ENCODE assay signal across 30 cellular contexts in genomic region chr12:52285851-52286530, GRCh38. TPM values are rescaled to one million over a fixed set of nuclear protein-coding genes. Genes with fewer than 3 reads are reported as not detected.
A peak's percentile ranks its signal among the peaks of the same experiment; 100 is the strongest.
DNase-seq lines count a peak whose midpoint lies in the region; ATAC-seq and TF ChIP-seq lines count a peak whose summit lies in the region.
"Had no signal": no experiment of that assay in that cellular context is flagged by ENCODE, and none has a peak within 500 bp of the region (broad histone marks: within the 10 kb centered on the region; RNA-seq: fewer than 3 reads in every experiment).

No MANE protein-coding gene starts in this region.

- H3K4me1 ChIP-seq in heart left ventricle, result peaks cover 0 to 7% (median 0%) of the 10 kb centered on the region in 12 donors
- peaks cover 0 to 3% of the 10 kb centered on the region in 2 donors for H3K4me1 ChIP-seq in breast epithelium
- H3K4me1 ChIP-seq in vagina, result peaks cover 11% of the 10 kb centered on the region
- H3K4me1 ChIP-seq: psoas muscle had no signal

- no peaks in the 10 kb centered on the region for H3K27me3 Mint-ChIP-seq in neural crest cell (ENCODE audit: low read depth)
- H3K27me3 Mint-ChIP-seq in activated T-cell treated with anti-CD3 and anti-CD28 coated beads, Interleukin-2, amount 50 U/mL, for 24 hours, result peaks cover 4% of the 10 kb centered on the region
- H3K27me3 Mint-ChIP-seq: activated naive CD4-positive, alpha-beta T cell treated with anti-CD3 and anti-CD28 coated beads, Interleukin-2, amount 50 U/mL, for 24 hours had no signal

- H3K4me1 Mint-ChIP-seq in neural crest cell, result no peaks in the 10 kb centered on the region
- peaks cover 2% of the 10 kb centered on the region for H3K4me1 Mint-ChIP-seq in activated T-cell treated with anti-CD3 and anti-CD28 coated beads, Interleukin-2, amount 50 U/mL, for 24 hours (ENCODE audit: low read depth)

- no peak for ATAC-seq in heart left ventricle
- ATAC-seq: gastroesophageal sphincter, psoas muscle had no signal

- TF ChIP-seq POLR2A in heart left ventricle (IDR thresholded peaks at IDR 0.05) (no peak), breast epithelium (IDR thresholded peaks at IDR 0.05) (no peak), vagina (IDR thresholded peaks at IDR 0.05) (no peak)

- no peaks in the 10 kb centered on the region for H3K36me3 Mint-ChIP-seq in neural crest cell (ENCODE audit: low read depth)
- no peaks in the 10 kb centered on the region for H3K36me3 Mint-ChIP-seq in activated T-cell treated with anti-CD3 and anti-CD28 coated beads, Interleukin-2, amount 50 U/mL, for 24 hours (ENCODE audit: low read depth)
- H3K36me3 Mint-ChIP-seq: activated naive CD4-positive, alpha-beta T cell treated with anti-CD3 and anti-CD28 coated beads, Interleukin-2, amount 50 U/mL, for 24 hours; immature natural killer cell had no signal

- intact Hi-C loops in cardiac septum (cut with DNase I), result no loop called here
- intact Hi-C loops in heart left ventricle (cut with DNase I), result no loop called here
- intact Hi-C loops in breast epithelium (cut with DNase I; ENCODE audit: low total_unique reads), result loop anchor here (10.0 kb wide), 1 partner anchor 1099 kb away; the partner anchor contains the start of gene SP1
- intact Hi-C loops in vagina (cut with DNase I), result no loop called here

- H3K27ac Mint-ChIP-seq in neural crest cell (ENCODE audit: unreplicated experiment), result peak overlapping the region; percentile 92
- no peak overlapping the region for H3K27ac Mint-ChIP-seq in activated T-cell treated with anti-CD3 and anti-CD28 coated beads, Interleukin-2, amount 50 U/mL, for 24 hours
- H3K27ac Mint-ChIP-seq: activated B cell treated with CpG ODN at 0.5 μM for 24 hours; activated CD4-positive, alpha-beta T cell treated with anti-CD3 and anti-CD28 coated beads, Interleukin-2, amount 10 ng/mL, durations not matched to agents 7 days and 5 days; activated naive CD4-positive, alpha-beta T cell treated with anti-CD3 and anti-CD28 coated beads, Interleukin-2, amount 50 U/mL, for 24 hours; activated T-helper 1 cell treated with anti-CD3 and anti-CD28 coated beads, Interleukin-12 subunit alpha, Interleukin-12 subunit beta, Interleukin-2, Interleukin-4 antibody, amounts not matched to agents 30 ng/mL and 10 ng/mL and 1 ng/mL, durations not matched to agents 14 hours and 24 hours and 36 hours had no signal

- H3K4me3 ChIP-seq in heart left ventricle, result no peak overlapping the region
- no peak overlapping the region for H3K4me3 ChIP-seq in breast epithelium
- H3K4me3 ChIP-seq in vagina, result no peak overlapping the region
- H3K4me3 ChIP-seq in WERI-Rb-1 (ENCODE audit: low read depth, low read length), result no peak overlapping the region
- H3K4me3 ChIP-seq: BLaER1, gastroesophageal sphincter, psoas muscle, sigmoid colon had no signal

- H3K9me3 Mint-ChIP-seq in neural crest cell, result no peaks in the 10 kb centered on the region
- no peaks in the 10 kb centered on the region for H3K9me3 Mint-ChIP-seq in activated T-cell treated with anti-CD3 and anti-CD28 coated beads, Interleukin-2, amount 50 U/mL, for 24 hours
- H3K9me3 Mint-ChIP-seq: activated B cell treated with CpG ODN at 0.5 μM for 24 hours; activated CD4-positive, alpha-beta T cell treated with anti-CD3 and anti-CD28 coated beads, Interleukin-2, amount 10 ng/mL, durations not matched to agents 7 days and 5 days; activated naive CD4-positive, alpha-beta T cell treated with anti-CD3 and anti-CD28 coated beads, Interleukin-2, amount 50 U/mL, for 24 hours; activated T-helper 1 cell treated with anti-CD3 and anti-CD28 coated beads, Interleukin-12 subunit alpha, Interleukin-12 subunit beta, Interleukin-2, Interleukin-4 antibody, amounts not matched to agents 30 ng/mL and 10 ng/mL and 1 ng/mL, durations not matched to agents 14 hours and 24 hours and 36 hours; immature natural killer cell had no signal

- TF ChIP-seq CTCF in heart left ventricle (IDR thresholded peaks at IDR 0.05) (no peak), breast epithelium (IDR thresholded peaks at IDR 0.05) (no peak), neural crest cell (conservative IDR thresholded peaks at IDR 0.05) (no peak), vagina (IDR thresholded peaks at IDR 0.05) (no peak), WERI-Rb-1 (IDR thresholded peaks at IDR 0.05; ENCODE audit: low read depth, low read length) (no peak)

- DNase-seq in cardiac septum (ENCODE audit: low spot score), result peak; percentile 69
- no peak for DNase-seq in heart left ventricle
- peak; percentile 15 to 45 for DNase-seq in breast epithelium (ENCODE audit: low spot score in 2 of 2)
- DNase-seq in neural crest cell (ENCODE audit: low read depth, low spot score), result no peak
- peak; percentile 80 to 87 for DNase-seq in vagina (ENCODE audit: extremely low spot score in 2 of 2)
- DNase-seq in COR-L47 (lab: John Stamatoyannopoulos, UW), result no peak
- DNase-seq in WERI-Rb-1, result no peak
- no peak for DNase-seq in activated T-cell treated with anti-CD3 and anti-CD28 coated beads, Interleukin-2, amount 50 U/mL, for 24 hours
- DNase-seq: activated B cell treated with CpG ODN at 0.5 μM for 24 hours; activated CD4-positive, alpha-beta T cell treated with anti-CD3 and anti-CD28 coated beads, Interleukin-2, amount 10 ng/mL, durations not matched to agents 7 days and 5 days; DMS153; hypothalamus; immature natural killer cell; NCI-H146; NCI-H446 treated with DMSO at 0.1 percent for 48 hours; NCI-H82; psoas muscle; sigmoid colon; stimulated activated CD4-positive, alpha-beta T cell treated with anti-CD3 and anti-CD28 coated beads, Interleukin-15, amount 100 ng/mL, for 24 hours; stimulated activated CD4-positive, alpha-beta T cell treated with anti-CD3 and anti-CD28 coated beads, Interleukin-4, amount 100 ng/mL, for 4 hours; T-helper 1 cell; trophoblast cell had no signal

- no peak overlapping the region for H3K4me3 Mint-ChIP-seq in neural crest cell
- no peak overlapping the region for H3K4me3 Mint-ChIP-seq in activated T-cell treated with anti-CD3 and anti-CD28 coated beads, Interleukin-2, amount 50 U/mL, for 24 hours
- H3K4me3 Mint-ChIP-seq: activated B cell treated with CpG ODN at 0.5 μM for 24 hours; activated CD4-positive, alpha-beta T cell treated with anti-CD3 and anti-CD28 coated beads, Interleukin-2, amount 10 ng/mL, durations not matched to agents 7 days and 5 days; activated naive CD4-positive, alpha-beta T cell treated with anti-CD3 and anti-CD28 coated beads, Interleukin-2, amount 50 U/mL, for 24 hours; activated T-helper 1 cell treated with anti-CD3 and anti-CD28 coated beads, Interleukin-12 subunit alpha, Interleukin-12 subunit beta, Interleukin-2, Interleukin-4 antibody, amounts not matched to agents 30 ng/mL and 10 ng/mL and 1 ng/mL, durations not matched to agents 14 hours and 24 hours and 36 hours had no signal

- no peaks in the 10 kb centered on the region for H3K36me3 ChIP-seq in heart left ventricle
- H3K36me3 ChIP-seq in breast epithelium, result no peaks in the 10 kb centered on the region
- no peaks in the 10 kb centered on the region for H3K36me3 ChIP-seq in vagina
- no peaks in the 10 kb centered on the region for H3K36me3 ChIP-seq in WERI-Rb-1
- H3K36me3 ChIP-seq: BLaER1, gastroesophageal sphincter, sigmoid colon had no signal

- H3K27me3 ChIP-seq in heart left ventricle (peaks cover 0 to 4% (median 0%) of the 10 kb centered on the region in 9 donors), breast epithelium (no peaks in the 10 kb centered on the region), vagina (no peaks in the 10 kb centered on the region), WERI-Rb-1 (ENCODE audit: insufficient read depth, low read depth, severe bottlenecking) (peaks cover 20% of the 10 kb centered on the region)
- H3K27me3 ChIP-seq: BLaER1, gastroesophageal sphincter, sigmoid colon had no signal

- no peaks in the 10 kb centered on the region for H3K9me3 ChIP-seq in heart left ventricle
- no peaks in the 10 kb centered on the region for H3K9me3 ChIP-seq in breast epithelium
- no peaks in the 10 kb centered on the region for H3K9me3 ChIP-seq in vagina
- H3K9me3 ChIP-seq in WERI-Rb-1 (ENCODE audit: severe bottlenecking), result no peaks in the 10 kb centered on the region
- H3K9me3 ChIP-seq: BLaER1, gastroesophageal sphincter, psoas muscle, sigmoid colon had no signal

- H3K27ac ChIP-seq in heart left ventricle, result no peak overlapping the region
- H3K27ac ChIP-seq in breast epithelium, result no peak overlapping the region
- no peak overlapping the region for H3K27ac ChIP-seq in vagina
- H3K27ac ChIP-seq in WERI-Rb-1, result no peak overlapping the region
- H3K27ac ChIP-seq: BLaER1, gastroesophageal sphincter, psoas muscle, sigmoid colon had no signal

- 72 to 87% (median 86%) methylated on average over 6 to 24 of the region's 24 CpGs for WGBS in heart left ventricle, 4 donors

RNA-seq across cellular contexts. Expression of gene KRT81, which starts 5.3 kb away (rescaled TPM):
- total RNA-seq in cardiac septum (not detected), heart left ventricle (not detected), breast epithelium (10 to 100 TPM in 1 of 3 donors, 1 to 10 TPM in 1, not detected in 1; 3.6 to 29.9 TPM), neural crest cell (not detected in 2 replicates), vagina (not detected)
- not detected for polyA plus RNA-seq in heart left ventricle
- total RNA-seq: activated B cell treated with CpG ODN at 0.5 μM for 24 hours; activated CD4-positive, alpha-beta T cell treated with anti-CD3 and anti-CD28 coated beads, Interleukin-2, amount 10 ng/mL, durations not matched to agents 7 days and 5 days; activated T-helper 1 cell treated with anti-CD3 and anti-CD28 coated beads, Interleukin-12 subunit alpha, Interleukin-12 subunit beta, Interleukin-2, Interleukin-4 antibody, amounts not matched to agents 30 ng/mL and 10 ng/mL and 1 ng/mL, durations not matched to agents 14 hours and 24 hours and 36 hours; psoas muscle; subcutaneous adipose tissue had no signal

RNA-seq across cellular contexts. Expression of gene KRT86, which starts 11.5 kb away (rescaled TPM):
- not detected for total RNA-seq in cardiac septum
- not detected for total RNA-seq in heart left ventricle
- not detected for polyA plus RNA-seq in heart left ventricle
- total RNA-seq in breast epithelium, result 1 to 10 TPM in 1 of 3 donors, under 1 TPM in 1, not detected in 1; 0.66 to 2.2 TPM
- total RNA-seq in neural crest cell, result not detected in 2 replicates
- total RNA-seq in vagina, result not detected
- total RNA-seq: activated B cell treated with CpG ODN at 0.5 μM for 24 hours; activated CD4-positive, alpha-beta T cell treated with anti-CD3 and anti-CD28 coated beads, Interleukin-2, amount 10 ng/mL, durations not matched to agents 7 days and 5 days; sigmoid colon; SK-MEL-5 had no signal

RNA-seq across cellular contexts. Expression of gene KRT83, which starts 35.2 kb away (rescaled TPM):
- total RNA-seq in cardiac septum, result not detected
- not detected for total RNA-seq in heart left ventricle
- not detected for polyA plus RNA-seq in heart left ventricle
- total RNA-seq in breast epithelium, result under 1 TPM in 2 of 3 donors, not detected in 1; 0.33 to 0.59 TPM
- not detected in 2 replicates for total RNA-seq in neural crest cell
- not detected for total RNA-seq in vagina
- total RNA-seq: activated B cell treated with CpG ODN at 0.5 μM for 24 hours; activated CD4-positive, alpha-beta T cell treated with anti-CD3 and anti-CD28 coated beads, Interleukin-2, amount 10 ng/mL, durations not matched to agents 7 days and 5 days; activated T-helper 1 cell treated with anti-CD3 and anti-CD28 coated beads, Interleukin-12 subunit alpha, Interleukin-12 subunit beta, Interleukin-2, Interleukin-4 antibody, amounts not matched to agents 30 ng/mL and 10 ng/mL and 1 ng/mL, durations not matched to agents 14 hours and 24 hours and 36 hours; gastroesophageal sphincter; LHCN-M2; psoas muscle; RPMI7951; sigmoid colon; SK-MEL-5; subcutaneous adipose tissue had no signal
- polyA plus RNA-seq: immature natural killer cell, psoas muscle, sigmoid colon had no signal

RNA-seq across cellular contexts. Expression of gene KRT7, which starts 52.9 kb away (rescaled TPM):
- 1.2 TPM for total RNA-seq in cardiac septum
- 10 to 100 TPM in 1 of 9 donors, 1 to 10 TPM in 4, under 1 TPM in 2, not detected in 2; 0.20 to 56.7 (median 3.6) TPM for total RNA-seq in heart left ventricle
- under 1 TPM in 1 of 2 donors, not detected in 1; 0.76 TPM for polyA plus RNA-seq in heart left ventricle
- total RNA-seq in breast epithelium, result 1,000 to 10,000 TPM in 1 of 3 donors, 100 to 1,000 TPM in 1, 1 to 10 TPM in 1; 4.2 to 1,051 (median 358) TPM
- total RNA-seq in neural crest cell, result not detected in 2 replicates
- total RNA-seq in vagina, result 7.6 TPM
- total RNA-seq: SK-MEL-5 had no signal
- polyA plus RNA-seq: immature natural killer cell had no signal

Comparison
In these comparisons a context has a peak if more than half of its experiments do, and no peak if none do; other contexts are left out.
1. DNase-seq: peak in cardiac septum (single experiment), breast epithelium (2 of 2) and vagina (2 of 2); none in heart left ventricle (0 of 5), neural crest cell (single experiment), COR-L47 (single experiment), WERI-Rb-1 (single experiment) and activated T-cell treated with anti-CD3 and anti-CD28 coated beads, Interleukin-2, amount 50 U/mL, for 24 hours (single experiment).